Comparison of ENCODE assay signal across 22 cellular contexts in genomic region chr10:80183436-80183835, GRCh38. TPM values are rescaled to one million over a fixed set of nuclear protein-coding genes. Genes with fewer than 3 reads are reported as not detected.
A peak's percentile ranks its signal among the peaks of the same experiment; 100 is the strongest.
DNase-seq lines count a peak whose midpoint lies in the region; ATAC-seq, FAIRE-seq and TF ChIP-seq lines count a peak whose summit lies in the region.
"Had no signal": no experiment of that assay in that cellular context is flagged by ENCODE, and none has a peak within 500 bp of the region (broad histone marks: within the 10 kb centered on the region; RNA-seq: fewer than 3 reads in every experiment).

No MANE protein-coding gene starts in this region.

- no peak for TF ChIP-seq CTCF in Calu3 (IDR thresholded peaks at IDR 0.05; ENCODE audit: unreplicated experiment)
- no peak for TF ChIP-seq CTCF in K562 (IDR thresholded peaks at IDR 0.05 in 2 of 3, conservative IDR thresholded peaks at IDR 0.05 in 1 of 3; ENCODE audit: insufficient read depth in 2 of 3, low read depth in 1 of 3, low read length in 3 of 3)
- no peak for TF ChIP-seq CTCF in right atrium auricular region (IDR thresholded peaks at IDR 0.05)
- no peak for TF ChIP-seq CTCF in glutamatergic neuron (IDR thresholded peaks at IDR 0.05; ENCODE audit: partially characterized antibody, unreplicated experiment)

- H3K36me3 ChIP-seq in K562 (ENCODE audit: control insufficient read depth, insufficient read depth, low read length) = peaks cover 45% of the 10 kb centered on the region; the same call in 2 of the 3 replicates
- H3K36me3 ChIP-seq in right atrium auricular region = no peaks in the 10 kb centered on the region
- H3K36me3 ChIP-seq: HAP-1 had no signal

- H3K27ac Mint-ChIP-seq in Calu3 (ENCODE audit: unreplicated experiment) (peak overlapping the region; percentile 68), glutamatergic neuron (ENCODE audit: unreplicated experiment) (no peak overlapping the region)

- CTCF ChIA-PET in Calu3 (lab: Charles Lee) (interaction anchor here (0.8 kb wide), 1 partner anchor 8 kb away, joined by 3 read pairs; no protein-coding TSS in a partner anchor), K562 (lab: Yijun Ruan, JAX; ENCODE audit: low intra/inter-chr PET ratio) (no interaction called here)

- peaks cover 27% of the 10 kb centered on the region for H4K20me1 ChIP-seq in K562 (replicated peaks; ENCODE audit: control insufficient read depth, insufficient read depth, low read length)

- no peak for ATAC-seq in K562
- no peak for ATAC-seq in GM19324 (IDR thresholded peaks at IDR 0.05; ENCODE audit: low FRiP score, unreplicated experiment)

- H3K9me3 Mint-ChIP-seq in Calu3 (ENCODE audit: low read depth, unreplicated experiment) (no peaks in the 10 kb centered on the region), glutamatergic neuron (ENCODE audit: unreplicated experiment) (no peaks in the 10 kb centered on the region)

- no peaks in the 10 kb centered on the region for H3K27me3 ChIP-seq in K562 (ENCODE audit: control insufficient read depth in 2 of 2, insufficient read depth in 2 of 2, low read length in 2 of 2)
- H3K27me3 ChIP-seq in right atrium auricular region = no peaks in the 10 kb centered on the region

- H3K9me3 ChIP-seq in K562 (replicated peaks; ENCODE audit: control insufficient read depth, insufficient read depth, low read depth, low read length) (no peaks in the 10 kb centered on the region), right atrium auricular region (no peaks in the 10 kb centered on the region)
- H3K9me3 ChIP-seq: HAP-1 had no signal

- H3K9me1 ChIP-seq in K562 (ENCODE audit: control insufficient read depth, insufficient read depth, low read length) = no peaks in the 10 kb centered on the region

- intact Hi-C loops in Calu3 (cut with micrococcal nuclease; ENCODE audit: unreplicated experiment) (no loop called here), K562 (cut with micrococcal nuclease) (no loop called here), posterior vena cava (cut with DNase I) (no loop called here)

- POLR2A ChIA-PET in K562 (lab: Yijun Ruan, JAX) = interaction anchor here (1.2 to 2.1 kb wide), 2 partner anchors 12 to 27 kb away, joined by 5 to 16 read pairs; no protein-coding TSS in a partner anchor

- H3K4me3 ChIP-seq in K562 (no peak overlapping the region), right atrium auricular region (no peak overlapping the region)
- H3K4me3 ChIP-seq: HAP-1, SK-N-MC had no signal

- H3K4me3 Mint-ChIP-seq in Calu3 (ENCODE audit: low read depth, unreplicated experiment) (no peak overlapping the region), glutamatergic neuron (ENCODE audit: unreplicated experiment) (no peak overlapping the region)

- TF ChIP-seq RAD21 in K562 (CRISPR knock-in tag; conservative IDR thresholded peaks at IDR 0.05 in 1 of 2, IDR thresholded peaks at IDR 0.05 in 1 of 2) = no peak

- 76% methylated on average over 4 of the region's 4 CpGs for WGBS in K562 (ENCODE audit: insufficient coverage, low coverage, missing lambda C conversion rate)

- DNase-seq in Calu3 (no peak), K562 (ENCODE audit: extremely low read depth in 1 of 4, low spot score in 3 of 4) (no peak), right atrium auricular region (ENCODE audit: low spot score) (no peak), posterior vena cava (ENCODE audit: low spot score) (peak; percentile 54), glutamatergic neuron (no peak)
- no peak for DNase-seq in stimulated activated CD4-positive, alpha-beta T cell treated with anti-CD3 and anti-CD28 coated beads, Interleukin-1b, Interleukin-23, amount 100 ng/mL, for 48 hours
- DNase-seq: ACHN; DMS 273 treated with DMSO at 0.1 percent for 48 hours; NCI-H1048; NCI-H146; NCI-H2081; NCI-H2171 treated with DMSO at 0.1 percent for 48 hours; NCI-H446 treated with DMSO at 0.1 percent for 48 hours; NK-92 treated with Interleukin-12 subunit alpha and Interleukin-12 subunit beta, amount 100 ng/mL, for 24 hours; SHP77 had no signal

- TF ChIP-seq POLR2A in K562 (conservative IDR thresholded peaks at IDR 0.05) = no peak

- H3K27ac ChIP-seq in K562 (ENCODE audit: extremely low read depth, low read depth, low read length) (no peak overlapping the region), right atrium auricular region (peak overlapping the region; percentile 87 to 92)
- H3K27ac ChIP-seq: SK-N-MC had no signal

- H3K36me3 Mint-ChIP-seq in Calu3 (ENCODE audit: insufficient read depth, unreplicated experiment) (peaks cover 86% of the 10 kb centered on the region), glutamatergic neuron (ENCODE audit: unreplicated experiment) (no peaks in the 10 kb centered on the region)

- H3K4me1 Mint-ChIP-seq in Calu3 (ENCODE audit: low read depth, unreplicated experiment) (peaks cover 87% of the 10 kb centered on the region), glutamatergic neuron (ENCODE audit: low read depth, unreplicated experiment) (no peaks in the 10 kb centered on the region)

- H3K4me2 ChIP-seq in K562 (ENCODE audit: insufficient read depth, low read length) = no peak overlapping the region

- H3K9ac ChIP-seq in K562 (ENCODE audit: insufficient read depth in 1 of 2, low read depth in 2 of 2, low read length in 2 of 2) = peak overlapping the region in 1 of 2 experiments; percentile 6; a peak in 2 of 4 replicates

- no peak for FAIRE-seq in K562 (lab: Jason Lieb, UNC)
- FAIRE-seq: G401.6, RCC 7860 had no signal

- TF ChIP-seq EP300 in K562 (IDR thresholded peaks at IDR 0.05; ENCODE audit: low read length) = no peak

- no peak overlapping the region for H2AFZ ChIP-seq in K562 (ENCODE audit: low read depth, low read length)

- in situ Hi-C loops in K562 (cut with MboI) = no loop called here

- H3K27me3 Mint-ChIP-seq in Calu3 (ENCODE audit: unreplicated experiment) (no peaks in the 10 kb centered on the region), glutamatergic neuron (ENCODE audit: unreplicated experiment) (no peaks in the 10 kb centered on the region)

- peaks cover 87% of the 10 kb centered on the region for H3K79me2 ChIP-seq in K562 (ENCODE audit: control insufficient read depth, insufficient read depth, low read length)

- H3K4me1 ChIP-seq in K562 (replicated peaks in 1 of 2; ENCODE audit: control insufficient read depth in 2 of 2, insufficient read depth in 2 of 2, low read length in 2 of 2) (peaks cover 20 to 21% of the 10 kb centered on the region in 2 experiments), right atrium auricular region (peaks cover 0 to 97% of the 10 kb centered on the region in 2 donors)
- H3K4me1 ChIP-seq: HAP-1 had no signal

- no TSS peak for BruUV-seq in Calu3 (replicated peaks; lab: Mats Ljungman, UMichigan)
- no TSS peak for BruUV-seq in K562 (replicated peaks; lab: Mats Ljungman, UMichigan)

TF ChIP-seq in K562, 482 proteins besides CTCF, POLR2A, EP300 and RAD21:
- TF ChIP-seq HMG20B (CRISPR knock-in tag; IDR thresholded peaks at IDR 0.05) (no peak), TEAD4 (IDR thresholded peaks at IDR 0.05; ENCODE audit: low read length) (no peak), TEAD4 (CRISPR knock-in tag; IDR thresholded peaks at IDR 0.05; ENCODE audit: borderline replicate concordance) (0 out of 2 replicates have a peak, but pooled peaks have one; percentile 14)

RNA-seq across cellular contexts. Expression of gene ANXA11, which starts 21.9 kb away (rescaled TPM):
- total RNA-seq in Calu3 (2022) = 835 and 846 TPM in 2 replicates
- total RNA-seq in K562 (2011; cell fraction: chromatin; rRNA removed; ENCODE audit: low replicate concordance) = 76.5 and 119 TPM in 2 replicates
- 60.7 and 61.5 TPM in 2 replicates for total RNA-seq in K562 (2011; cell fraction: nucleolus; rRNA removed)
- 69.1 and 105 TPM in 2 replicates for total RNA-seq in K562 (2011; cell fraction: nucleoplasm; rRNA removed)
- total RNA-seq in K562 (2014; rRNA removed) = 109 and 153 TPM in 2 replicates
- 107 and 116 TPM in 2 replicates for total RNA-seq in K562 (2014; rRNA removed; fragmentation: Illumina TruSeq; extraction: Trizol)
- 148 and 173 TPM in 2 replicates for total RNA-seq in K562 (2015; rRNA removed; fragmentation: Illumina TruSeq; extraction: Trizol)
- 182 and 201 TPM in 2 replicates for total RNA-seq in K562 (2021)
- polyA plus RNA-seq in K562 (2011; rRNA removed) = 110 and 146 TPM in 2 replicates
- 75.9 and 170 TPM in 2 replicates for polyA plus RNA-seq in K562 (2011; cell fraction: cytosol; rRNA removed)
- polyA plus RNA-seq in K562 (2011; cell fraction: nucleus; rRNA removed) = 61.3 and 66.0 TPM in 2 replicates
- 265 and 356 TPM in 2 replicates for polyA plus RNA-seq in K562 (2012)
- polyA plus RNA-seq in K562 (2014; fragmentation: Illumina TruSeq; extraction: Trizol) = 212 and 243 TPM in 2 replicates
- 10 to 100 TPM; 43.6 to 70.0 TPM for polyA plus RNA-seq in K562 (2014; fragmentation: Nextera tagmentation; extraction: Ambion mirVana)
- 95.7 and 97.6 TPM in 2 replicates for polyA plus RNA-seq in K562 (2014; rRNA removed)
- 62.3 and 65.3 TPM in 2 replicates for polyA minus RNA-seq in K562 (2011; rRNA and poly(A)+ RNA removed)
- 86.2 and 98.5 TPM in 2 replicates for polyA minus RNA-seq in K562 (2011; cell fraction: cytosol; rRNA and poly(A)+ RNA removed)
- 25.7 and 32.5 TPM in 2 replicates for polyA minus RNA-seq in K562 (2011; cell fraction: nucleus; rRNA and poly(A)+ RNA removed)
- 100 to 1,000 TPM; 224 to 266 TPM for total RNA-seq in right atrium auricular region
- total RNA-seq in posterior vena cava = 100 to 1,000 TPM; 247 to 269 TPM
- 2.3 TPM for total RNA-seq in glutamatergic neuron (ENCODE audit: unreplicated experiment)

RNA-seq across cellular contexts. Expression of gene PLAC9, which starts 50.9 kb away (rescaled TPM):
- total RNA-seq in Calu3 (2022) (not detected in 2 replicates), K562 (2014; rRNA removed) (not detected in 2 replicates), K562 (2014; rRNA removed; fragmentation: Illumina TruSeq; extraction: Trizol) (not detected in 2 replicates), K562 (2015; rRNA removed; fragmentation: Illumina TruSeq; extraction: Trizol) (not detected in 2 replicates), K562 (2021) (not detected in 2 replicates), right atrium auricular region (10 to 100 TPM; 25.5 to 36.3 TPM), posterior vena cava (100 to 1,000 TPM in 1 of 2 donors, 10 to 100 TPM in 1; 62.4 to 155 TPM), glutamatergic neuron (ENCODE audit: unreplicated experiment) (not detected)
- not detected in 2 replicates for total RNA-seq in K562 (2011; cell fraction: chromatin; rRNA removed; ENCODE audit: low replicate concordance)
- not detected in 2 replicates for total RNA-seq in K562 (2011; cell fraction: nucleolus; rRNA removed)
- not detected in 2 replicates for total RNA-seq in K562 (2011; cell fraction: nucleoplasm; rRNA removed)
- polyA plus RNA-seq in K562 (2011; rRNA removed) (not detected in 2 replicates), K562 (2014; fragmentation: Illumina TruSeq; extraction: Trizol) (not detected in 2 replicates), K562 (2014; fragmentation: Nextera tagmentation; extraction: Ambion mirVana) (not detected), K562 (2014; rRNA removed) (not detected in 2 replicates)
- polyA plus RNA-seq in K562 (2011; cell fraction: cytosol; rRNA removed) = not detected in 2 replicates
- polyA plus RNA-seq in K562 (2011; cell fraction: nucleus; rRNA removed) = not detected in 2 replicates
- 0.20 TPM in 1 of 2 replicates, not detected in the other for polyA plus RNA-seq in K562 (2012)
- polyA minus RNA-seq in K562 (2011; rRNA and poly(A)+ RNA removed) = not detected in 2 replicates
- not detected in 2 replicates for polyA minus RNA-seq in K562 (2011; cell fraction: cytosol; rRNA and poly(A)+ RNA removed)
- not detected in 2 replicates for polyA minus RNA-seq in K562 (2011; cell fraction: nucleus; rRNA and poly(A)+ RNA removed)
- total RNA-seq: HT-29, M059J had no signal

Comparison
In these comparisons a context has a peak if more than half of its experiments do, and no peak if none do; other contexts are left out.
1. RNA of gene ANXA11, which starts 21.9 kb away (total RNA-seq): 835 to 846 TPM in Calu3, 247 to 269 TPM in posterior vena cava, 224 to 266 TPM in right atrium auricular region and 60.7 to 201 TPM in K562; 2.3 TPM in glutamatergic neuron (single experiment); every median in the first group is over 10 times any median in the second.
2. RNA of gene PLAC9, which starts 50.9 kb away (total RNA-seq): 62.4 to 155 TPM in posterior vena cava and 25.5 to 36.3 TPM in right atrium auricular region; not detected in Calu3, not detected in K562 and not detected in glutamatergic neuron (single experiment); every median in the first group is over 10 times any median in the second.